11 cellular contexts compared by ENCODE assay signal in the genomic region with DNA sequence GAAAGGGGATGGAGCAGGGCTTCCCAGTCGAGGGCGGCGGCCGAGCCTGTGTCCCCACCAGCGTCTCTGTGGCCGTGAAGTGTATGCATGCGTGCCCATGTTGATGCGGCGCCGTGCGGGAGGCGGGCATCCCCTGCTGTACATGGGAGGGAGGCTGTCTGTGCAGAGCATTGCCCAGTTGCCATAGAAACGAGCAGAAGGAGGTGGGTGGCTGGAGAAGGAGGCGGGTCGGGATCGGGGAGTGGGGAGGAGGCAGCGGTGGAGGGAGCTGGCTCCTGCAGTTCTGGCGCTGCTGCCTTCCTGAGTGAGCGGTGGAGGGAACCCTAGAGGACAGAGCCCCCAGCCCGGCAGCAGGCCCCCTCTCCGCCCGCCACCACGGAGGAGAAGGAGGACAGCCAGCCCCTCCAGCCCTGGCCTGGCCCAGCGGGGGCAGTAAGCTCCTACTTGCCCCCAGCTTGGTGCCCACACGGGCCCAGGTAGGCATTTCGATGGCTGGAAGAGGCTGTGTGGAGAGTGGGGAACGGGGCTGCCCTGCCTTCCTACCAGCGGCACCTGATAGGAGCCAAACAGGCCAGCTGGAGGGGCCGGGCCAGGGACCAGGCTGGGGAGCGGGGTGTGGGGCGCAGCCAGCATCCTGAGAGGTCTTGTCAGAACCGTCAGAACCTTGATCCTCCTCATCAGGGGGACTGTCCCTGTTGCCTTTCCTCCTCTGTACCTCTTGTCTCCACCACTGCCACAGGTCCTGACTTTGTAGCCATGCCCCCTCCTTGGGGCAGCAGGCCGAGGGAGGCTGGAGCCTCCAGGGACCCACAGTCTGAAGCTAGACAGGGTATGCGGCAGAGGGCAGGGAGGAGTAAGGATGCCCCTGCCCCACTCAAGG. TPM values are rescaled to one million over a fixed set of nuclear protein-coding genes. Genes with fewer than 3 reads are reported as not detected.
DNase-seq lines count a peak whose midpoint lies in the region; ATAC-seq and TF ChIP-seq lines count a peak whose summit lies in the region.
"Had no signal": no experiment of that assay in that cellular context is flagged by ENCODE, and none has a peak within 500 bp of the region (broad histone marks: within the 10 kb centered on the region; RNA-seq: fewer than 3 reads in every experiment).

No MANE protein-coding gene starts in this region.

- CTCF ChIA-PET in CD8-positive, alpha-beta T cell (lab: Charles Lee): interaction anchor here (0.8 kb wide), 1 partner anchor 25 kb away, joined by 3 read pairs; no protein-coding TSS in a partner anchor

- H3K27ac ChIP-seq in psoas muscle: no peak overlapping the region
- no peak overlapping the region for H3K27ac ChIP-seq in CD8-positive, alpha-beta T cell (ENCODE audit: low read depth, low read length)

- H3K36me3 ChIP-seq in psoas muscle (ENCODE audit: insufficient read depth in 1 of 2, low read depth in 1 of 2): no peaks in the 10 kb centered on the region
- no peaks in the 10 kb centered on the region for H3K36me3 ChIP-seq in CD8-positive, alpha-beta T cell (ENCODE audit: insufficient read depth, low read length)

- H3K27me3 Mint-ChIP-seq in HFFc6 (ENCODE audit: insufficient read depth): peaks cover 29% of the 10 kb centered on the region
- H3K27me3 Mint-ChIP-seq in CD8-positive, alpha-beta T cell (ENCODE audit: low read depth): peaks cover 2% of the 10 kb centered on the region

- TF ChIP-seq CTCF in HFFc6 (IDR thresholded peaks at IDR 0.05) (peak; percentile 68), psoas muscle (IDR thresholded peaks at IDR 0.05) (no peak)
- TF ChIP-seq CTCF in CD8-positive, alpha-beta T cell (IDR thresholded peaks at IDR 0.05): no peak

- DNase-seq in HFFc6 (peak; percentile 61), amygdala (lab: John Stamatoyannopoulos, UW) (peak in 42 of 56 donors; percentile 21 to 88 (median 66)), hepatic stellate cell (ENCODE audit: low spot score) (peak; percentile 63), psoas muscle (peak in 1 of 2 donors; percentile 50), COLO668 (lab: John Stamatoyannopoulos, UW; ENCODE audit: unreplicated experiment) (no peak)
- DNase-seq in CD8-positive, alpha-beta T cell: no peak
- DNase-seq: activated CD4-positive, alpha-beta T cell treated with anti-CD3 and anti-CD28 coated beads, Interleukin-2, amount 50 U/mL, for 4 hours; NCI-H345 had no signal

- peaks cover 8% of the 10 kb centered on the region; the same call in 1 of the 2 replicates for H3K9me3 Mint-ChIP-seq in HFFc6
- peaks cover 6% of the 10 kb centered on the region for H3K9me3 Mint-ChIP-seq in CD8-positive, alpha-beta T cell

- intact Hi-C loops in psoas muscle (cut with DNase I): no loop called here
- intact Hi-C loops in CD8-positive, alpha-beta T cell (cut with DNase I, micrococcal nuclease): no loop called here

- 22 to 25% (median 22%) methylated on average over 26 to 34 of the region's 34 CpGs for WGBS in psoas muscle, 3 donors

- H3K4me1 ChIP-seq in psoas muscle: no peaks in the 10 kb centered on the region
- no peaks in the 10 kb centered on the region for H3K4me1 ChIP-seq in CD8-positive, alpha-beta T cell (ENCODE audit: insufficient read depth, low read length)

- no peak overlapping the region for H3K4me3 Mint-ChIP-seq in HFFc6
- no peak overlapping the region for H3K4me3 Mint-ChIP-seq in CD8-positive, alpha-beta T cell

- no peaks in the 10 kb centered on the region for H3K9me3 ChIP-seq in psoas muscle
- H3K9me3 ChIP-seq in CD8-positive, alpha-beta T cell (ENCODE audit: low read length): no peaks in the 10 kb centered on the region

- POLR2A ChIA-PET in CD8-positive, alpha-beta T cell (lab: Charles Lee): no interaction called here

- peak overlapping the region; percentile 11 for H3K4me3 ChIP-seq in psoas muscle
- H3K4me3 ChIP-seq in CD8-positive, alpha-beta T cell (ENCODE audit: low read depth, low read length): no peak overlapping the region

- 0 out of 2 replicates have a peak, but pooled peaks cover 4% of the 10 kb centered on the region for H3K4me1 Mint-ChIP-seq in HFFc6 (ENCODE audit: low read depth)
- no peaks in the 10 kb centered on the region for H3K4me1 Mint-ChIP-seq in CD8-positive, alpha-beta T cell (ENCODE audit: low read depth)

- peaks cover 6% of the 10 kb centered on the region; the same call in 1 of the 2 replicates for H3K36me3 Mint-ChIP-seq in HFFc6 (ENCODE audit: low read depth)
- no peaks in the 10 kb centered on the region for H3K36me3 Mint-ChIP-seq in CD8-positive, alpha-beta T cell

- H3K27me3 ChIP-seq in psoas muscle (ENCODE audit: insufficient read depth in 3 of 3, low read length in 2 of 3): peaks cover 0 to 13% (median 6%) of the 10 kb centered on the region in 3 donors
- H3K27me3 ChIP-seq in CD8-positive, alpha-beta T cell (ENCODE audit: insufficient read depth, low read length): no peaks in the 10 kb centered on the region

- no peak overlapping the region for H3K27ac Mint-ChIP-seq in HFFc6
- H3K27ac Mint-ChIP-seq in CD8-positive, alpha-beta T cell: no peak overlapping the region

- no peak for ATAC-seq in psoas muscle
- no peak for ATAC-seq in HG02763 (IDR thresholded peaks at IDR 0.05; ENCODE audit: unreplicated experiment)
- ATAC-seq in GM18907 (IDR thresholded peaks at IDR 0.05; ENCODE audit: unreplicated experiment): no peak
- ATAC-seq in CD8-positive, alpha-beta T cell: no peak

RNA-seq across cellular contexts. Expression of a gene that starts 41.3 kb away (rescaled TPM):
- total RNA-seq in HFFc6 (2021; fragmentation: NEBNext Ultra II Directional; extraction: Animal tissue kit (Norgen Biotek cat#: 25700)): not detected
- total RNA-seq in psoas muscle: under 1 TPM in 2 of 4 donors, not detected in 2; 0.19 to 0.22 TPM
- polyA plus RNA-seq in psoas muscle: under 1 TPM; 0.03 to 0.22 (median 0.21) TPM
- under 1 TPM; 0.22 to 0.43 TPM for total RNA-seq in CD8-positive, alpha-beta T cell
- total RNA-seq: glomerular endothelial cell had no signal

RNA-seq across cellular contexts. Expression of a gene that starts 49.0 kb away (rescaled TPM):
- total RNA-seq in HFFc6 (2021; fragmentation: NEBNext Ultra II Directional; extraction: Animal tissue kit (Norgen Biotek cat#: 25700)): not detected
- total RNA-seq in psoas muscle: under 1 TPM in 2 of 4 donors, not detected in 2; 0.11 TPM
- polyA plus RNA-seq in psoas muscle: under 1 TPM in 1 of 3 donors, not detected in 2; 0.17 TPM
- 1 to 10 TPM; 1.7 to 2.4 TPM for total RNA-seq in CD8-positive, alpha-beta T cell
- total RNA-seq: glomerular endothelial cell had no signal

Comparison
In these comparisons a context has a peak if more than half of its experiments do, and no peak if none do; other contexts are left out.
1. DNase-seq: peak in HFFc6 (single experiment), amygdala (42 of 56) and hepatic stellate cell (single experiment); none in COLO668 (single experiment) and CD8-positive, alpha-beta T cell (0 of 7).